ENCODE assay signal across 14 cellular contexts in the genomic region with DNA sequence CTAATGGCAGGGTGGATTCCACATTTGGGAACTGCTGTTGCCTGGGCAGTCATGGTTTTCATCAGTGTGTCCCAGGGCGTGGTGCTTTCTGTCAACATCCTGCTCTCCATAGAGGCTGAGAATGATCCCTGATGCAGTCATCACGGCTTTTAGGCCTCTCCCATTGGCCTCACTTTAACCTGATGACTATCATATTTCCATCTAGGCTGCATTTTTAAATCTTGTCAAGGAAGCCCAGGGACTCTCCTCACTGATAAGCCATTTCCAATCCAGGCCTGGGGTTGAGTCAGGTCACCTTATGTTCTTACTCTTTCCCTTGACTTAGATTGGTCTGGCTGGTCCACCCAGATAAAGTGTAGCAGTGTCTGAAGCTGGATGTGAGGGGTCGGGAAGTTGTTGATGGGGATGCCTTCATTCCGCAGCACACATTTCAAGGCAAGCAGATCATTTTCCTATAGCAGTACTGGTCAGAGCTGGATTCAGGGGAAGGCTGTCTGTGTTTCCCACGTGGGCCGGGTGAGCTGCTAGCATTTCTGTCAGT.
DNase-seq lines count a peak whose midpoint lies in the region; ATAC-seq and TF ChIP-seq lines count a peak whose summit lies in the region.
"Had no signal": no experiment of that assay in that cellular context is flagged by ENCODE, and none has a peak within 500 bp of the region (broad histone marks: within the 10 kb centered on the region; RNA-seq: fewer than 3 reads in every experiment).

No MANE protein-coding gene starts in this region.

- WGBS in right cardiac atrium = 38% methylated on average over 6 of the region's 6 CpGs
- WGBS in tibial nerve, 2 donors = 60 to 67% methylated on average over 6 of the region's 6 CpGs

- TF ChIP-seq POLR2A in tibial nerve (IDR thresholded peaks at IDR 0.05) = no peak

- H3K27me3 ChIP-seq in right cardiac atrium (ENCODE audit: control insufficient read depth, insufficient read depth) = no peaks in the 10 kb centered on the region
- H3K27me3 ChIP-seq in tibial nerve = no peaks in the 10 kb centered on the region
- H3K27me3 ChIP-seq: right lobe of liver, tibial artery had no signal

- H3K4me3 ChIP-seq in cardiac fibroblast (replicated peaks in 1 of 2; ENCODE audit: low read depth in 2 of 2, low read length in 2 of 2) = no peak overlapping the region
- H3K4me3 ChIP-seq in right cardiac atrium (ENCODE audit: low read length) = no peak overlapping the region
- no peak overlapping the region for H3K4me3 ChIP-seq in tibial nerve
- H3K4me3 ChIP-seq: GM12878, right lobe of liver, tibial artery had no signal

- peak in 2 of 3 experiments; percentile 11 to 52 for DNase-seq in NCI-H1417 (lab: John Stamatoyannopoulos, UW)
- DNase-seq in NCI-H1417 treated with DMSO at 0.1 percent for 48 hours (lab: John Stamatoyannopoulos, UW) = no peak
- peak; percentile 9 to 57 for DNase-seq in cardiac fibroblast (ENCODE audit: low read depth in 2 of 2)
- DNase-seq in right cardiac atrium = peak; percentile 62 to 84 (median 74)
- peak; percentile 39 to 44 for DNase-seq in tibial nerve (ENCODE audit: low spot score in 2 of 2)
- no peak for DNase-seq in HT-29 (ENCODE audit: low spot score)
- no peak for DNase-seq in activated T-cell treated with anti-CD3 and anti-CD28 coated beads, Interleukin-2, amount 50 U/mL, for 48 hours
- no peak for DNase-seq in NCI-H1930 (lab: John Stamatoyannopoulos, UW)
- DNase-seq: anterior cingulate cortex, HCEC 1CT, naive B cell, right lobe of liver had no signal

- H3K27ac ChIP-seq in right cardiac atrium (ENCODE audit: low read length) (no peak overlapping the region), tibial nerve (peak overlapping the region in 3 of 4 donors; percentile 2 to 68 (median 36))
- H3K27ac ChIP-seq: right lobe of liver, tibial artery had no signal

- H3K4me1 ChIP-seq in right cardiac atrium (ENCODE audit: control insufficient read depth, insufficient read depth, low read length) = peaks cover 3% of the 10 kb centered on the region
- peaks cover 0 to 17% (median 0%) of the 10 kb centered on the region in 4 donors for H3K4me1 ChIP-seq in tibial nerve
- H3K4me1 ChIP-seq: tibial artery had no signal

- no peaks in the 10 kb centered on the region for H3K9me3 ChIP-seq in right cardiac atrium (ENCODE audit: control insufficient read depth, low read length)
- H3K9me3 ChIP-seq in tibial nerve = no peaks in the 10 kb centered on the region
- H3K9me3 ChIP-seq: right lobe of liver, tibial artery had no signal

- peak; percentile 93 to 97 for ATAC-seq in right cardiac atrium
- ATAC-seq: GM12878, right lobe of liver had no signal

- TF ChIP-seq EP300 in tibial nerve (IDR thresholded peaks at IDR 0.05) = peak in 1 of 2 donors; percentile 37

- intact Hi-C loops in right cardiac atrium (cut with DNase I) = no loop called here

- TF ChIP-seq CTCF in cardiac fibroblast (IDR thresholded peaks at IDR 0.05; ENCODE audit: low read depth, low read length) (no peak), tibial nerve (IDR thresholded peaks at IDR 0.05) (no peak)

- H3K36me3 ChIP-seq in tibial nerve = no peaks in the 10 kb centered on the region
- H3K36me3 ChIP-seq: right lobe of liver, tibial artery had no signal

Comparison
In these comparisons a context has a peak if more than half of its experiments do, and no peak if none do; other contexts are left out.
1. DNase-seq: peak in NCI-H1417 (2 of 3), cardiac fibroblast (2 of 2), right cardiac atrium (3 of 3) and tibial nerve (2 of 2); none in NCI-H1417 treated with DMSO at 0.1 percent for 48 hours (single experiment), HT-29 (single experiment), activated T-cell treated with anti-CD3 and anti-CD28 coated beads, Interleukin-2, amount 50 U/mL, for 48 hours (0 of 2) and NCI-H1930 (0 of 2).